5 cellular contexts compared by ENCODE assay signal in the genomic region with DNA sequence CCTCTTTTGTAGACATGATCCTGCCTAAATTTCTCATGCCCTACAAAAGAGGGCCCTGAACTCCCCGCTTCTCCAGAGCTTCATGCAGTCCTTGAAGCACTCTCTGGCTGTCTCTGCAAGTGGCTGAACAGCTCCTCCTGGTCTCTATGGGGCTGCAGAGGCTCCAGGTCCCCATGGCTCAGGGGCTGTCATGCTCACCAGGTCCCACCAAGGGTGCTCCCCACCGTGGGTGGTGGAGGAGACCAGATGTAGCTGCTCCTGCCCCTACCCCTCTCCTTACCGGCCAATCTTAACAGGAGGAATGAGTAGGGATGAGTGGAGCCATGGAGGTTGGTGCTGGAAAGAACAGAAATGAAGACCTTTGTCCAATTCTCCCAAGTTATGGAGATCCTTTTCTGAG. TPM values are rescaled to one million over a fixed set of nuclear protein-coding genes. Genes with fewer than 3 reads are reported as not detected.
"Had no signal": no experiment of that assay in that cellular context is flagged by ENCODE, and none has a peak within 500 bp of the region (broad histone marks: within the 10 kb centered on the region; RNA-seq: fewer than 3 reads in every experiment).

No MANE protein-coding gene starts in this region.

RNA-seq across cellular contexts. Expression of a gene that starts 10.2 kb away (rescaled TPM):
- total RNA-seq: HepG2, Right ventricle myocardium superior had no signal
- polyA plus RNA-seq: HepG2 had no signal

RNA-seq across cellular contexts. Expression of a gene that starts 14.8 kb away (rescaled TPM):
- total RNA-seq: HepG2, IMR-90, SJSA1 had no signal
- polyA plus RNA-seq: HepG2, IMR-90 had no signal

RNA-seq across cellular contexts. Expression of a gene that starts 29.1 kb away (rescaled TPM):
- total RNA-seq: HepG2 had no signal
- polyA plus RNA-seq: HepG2 had no signal

RNA-seq across cellular contexts. Expression of a gene that starts 51.1 kb away (rescaled TPM):
- total RNA-seq: HT1080 had no signal
